Comparison of ENCODE assay signal across 9 cellular contexts in the genomic region with DNA sequence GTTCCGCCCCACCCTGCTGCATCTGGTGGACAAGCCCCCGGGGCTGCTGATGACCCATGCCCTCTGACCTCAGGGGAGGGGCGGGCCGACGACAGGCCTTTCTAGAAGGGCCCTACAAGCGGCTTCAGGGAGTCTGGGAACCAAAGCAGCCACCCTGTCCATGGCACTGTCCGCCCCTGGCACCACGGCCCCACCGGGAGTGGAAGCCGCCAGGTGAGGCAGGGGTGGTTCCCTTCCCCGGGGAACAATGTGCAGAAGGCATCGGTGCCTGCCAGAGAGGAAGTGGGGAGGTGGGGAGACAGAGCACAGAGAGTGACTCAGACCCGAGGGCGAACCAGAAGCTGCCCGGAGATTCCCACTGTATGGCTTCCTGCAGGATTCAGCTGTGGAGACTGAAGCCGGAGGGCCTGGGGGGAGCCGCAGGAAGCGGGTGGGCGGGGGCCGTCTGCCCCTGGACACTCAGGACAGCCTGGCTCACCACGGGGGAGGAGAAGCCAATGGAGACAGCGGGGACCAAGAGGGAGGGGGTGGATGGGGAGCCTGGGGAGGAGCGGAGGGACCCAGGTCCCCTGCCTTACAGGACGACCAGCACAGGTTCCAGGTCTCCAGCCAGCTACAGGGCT.
DNase-seq lines count a peak whose midpoint lies in the region; ATAC-seq and TF ChIP-seq lines count a peak whose summit lies in the region.
"Had no signal": no experiment of that assay in that cellular context is flagged by ENCODE, and none has a peak within 500 bp of the region (broad histone marks: within the 10 kb centered on the region; RNA-seq: fewer than 3 reads in every experiment).

No MANE protein-coding gene starts in this region.

- H3K4me3 ChIP-seq in mesodermal cell (ENCODE audit: extremely low read depth, insufficient read depth, low read length, poor library complexity, severe bottlenecking) (peak overlapping the region; percentile 28), vagina (peak overlapping the region in 1 of 2 donors; percentile 0)

- TF ChIP-seq POLR2A in erythroblast (IDR thresholded peaks at IDR 0.05; ENCODE audit: low read length) (no peak), vagina (IDR thresholded peaks at IDR 0.05) (no peak)

- H3K4me3 Mint-ChIP-seq in chondrocyte (ENCODE audit: unreplicated experiment) = peak overlapping the region; percentile 49

- peaks cover 50% of the 10 kb centered on the region for H3K27me3 Mint-ChIP-seq in chondrocyte (ENCODE audit: low read depth)

- H3K27ac ChIP-seq in mesodermal cell (ENCODE audit: low read depth, low read length, severe bottlenecking) (peak overlapping the region; percentile 69), vagina (no peak overlapping the region)

- peaks cover 19% of the 10 kb centered on the region for H3K4me1 Mint-ChIP-seq in chondrocyte (ENCODE audit: low read depth)

- H3K4me1 ChIP-seq in mesodermal cell (ENCODE audit: control insufficient read depth, insufficient read depth, low read length, poor library complexity, severe bottlenecking) (peaks cover 12% of the 10 kb centered on the region), vagina (peaks cover 26% of the 10 kb centered on the region)

- no peak for ATAC-seq in HG02870 (IDR thresholded peaks at IDR 0.05; ENCODE audit: unreplicated experiment)

- H3K27me3 ChIP-seq in vagina = peaks cover 11% of the 10 kb centered on the region

- H3K9me3 ChIP-seq in mesodermal cell (ENCODE audit: control insufficient read depth, low read length) = no peaks in the 10 kb centered on the region
- no peaks in the 10 kb centered on the region for H3K9me3 ChIP-seq in vagina

- intact Hi-C loops in vagina (cut with DNase I) = loop anchor here (10.0 kb wide), 1 partner anchor 702 kb away; no protein-coding TSS in a partner anchor

- peak; percentile 66 for DNase-seq in AG20443 (ENCODE audit: low spot score)
- DNase-seq in HCEC 1CT = peak; percentile 58
- peak; percentile 83 for DNase-seq in chondrocyte (ENCODE audit: low spot score)
- DNase-seq in erythroblast (lab: John Stamatoyannopoulos, UW) = no peak
- DNase-seq in vagina (ENCODE audit: extremely low spot score in 2 of 2) = no peak
- DNase-seq in NK-92 (lab: John Stamatoyannopoulos, UW; ENCODE audit: unreplicated experiment) = no peak
- DNase-seq: central memory CD4-positive, alpha-beta T cell had no signal

- 2 to 7% methylated on average over 11 to 24 of the region's 24 CpGs for WGBS in mesodermal cell (ENCODE audit: insufficient coverage in 2 of 2), 2 experiments

- peak overlapping the region; percentile 36 for H3K27ac Mint-ChIP-seq in chondrocyte (ENCODE audit: unreplicated experiment)

- H3K36me3 ChIP-seq in mesodermal cell (ENCODE audit: control insufficient read depth, insufficient read depth, low read length) (no peaks in the 10 kb centered on the region), vagina (no peaks in the 10 kb centered on the region)

- TF ChIP-seq CTCF in chondrocyte (IDR thresholded peaks at IDR 0.05) = no peak
- TF ChIP-seq CTCF in vagina (IDR thresholded peaks at IDR 0.05) = no peak

- no peaks in the 10 kb centered on the region for H3K9me3 Mint-ChIP-seq in chondrocyte (ENCODE audit: low read depth)

- H3K36me3 Mint-ChIP-seq in chondrocyte (ENCODE audit: low read depth) = no peaks in the 10 kb centered on the region

Comparison
In these comparisons a context has a peak if more than half of its experiments do, and no peak if none do; other contexts are left out.
1. DNase-seq: peak in AG20443 (single experiment), HCEC 1CT (single experiment) and chondrocyte (single experiment); none in erythroblast (0 of 2), vagina (0 of 2) and NK-92 (single experiment).